In the genomic region with DNA sequence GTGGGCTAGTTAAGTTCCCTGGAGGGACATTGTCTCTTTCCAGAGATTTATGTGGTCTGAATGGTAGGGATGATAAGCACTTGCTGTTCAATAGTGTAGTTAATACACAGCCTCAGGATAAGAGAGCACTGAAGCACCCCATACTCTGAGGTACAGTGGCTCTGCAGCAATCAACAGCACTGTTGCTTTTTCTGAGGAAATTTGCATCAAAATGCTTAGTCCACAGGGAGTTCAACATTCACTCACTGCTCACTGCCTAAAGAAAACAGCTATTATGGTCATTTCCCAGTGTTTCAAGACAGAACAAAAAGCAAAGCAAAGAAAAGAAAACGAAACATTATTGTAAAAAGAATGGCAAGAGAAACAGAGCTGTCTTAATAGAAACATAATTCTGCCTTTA, we compare ENCODE assay signal across 24 cellular contexts.
DNase-seq lines count a peak whose midpoint lies in the region; ATAC-seq, FAIRE-seq and TF ChIP-seq lines count a peak whose summit lies in the region.
"Had no signal": no experiment of that assay in that cellular context is flagged by ENCODE, and none has a peak within 500 bp of the region (broad histone marks: within the 10 kb centered on the region; RNA-seq: fewer than 3 reads in every experiment).

No MANE protein-coding gene starts in this region.

- no peak for FAIRE-seq in astrocyte (lab: Jason Lieb, UNC)

- H3K27ac ChIP-seq in astrocyte (ENCODE audit: low read depth, low read length) (no peak overlapping the region), neural progenitor cell (no peak overlapping the region), gastroesophageal sphincter (no peak overlapping the region)
- H3K27ac ChIP-seq: esophagus squamous epithelium, gastrocnemius medialis, neutrophil, prostate gland, SK-N-MC, tibial artery had no signal

- DNase-seq in NCI-H1417 (lab: John Stamatoyannopoulos, UW) (peak in 2 of 3 experiments; percentile 37 to 79), NCI-H1417 treated with DMSO at 0.1 percent for 48 hours (lab: John Stamatoyannopoulos, UW) (no peak), NCI-H146 (lab: John Stamatoyannopoulos, UW) (peak; percentile 99), astrocyte (ENCODE audit: low read depth) (no peak), neural progenitor cell (ENCODE audit: low spot score) (peak; percentile 48)
- DNase-seq: activated naive CD4-positive, alpha-beta T cell treated with anti-CD3 and anti-CD28 coated beads, Interleukin-2, amount 50 U/mL, for 16 hours; AML-193; anterior cingulate cortex; CD8-positive, alpha-beta T cell; DMS 273 treated with DMSO at 0.1 percent for 48 hours; esophagus squamous epithelium; gastrocnemius medialis; HFFc6; NCI-H2029; NCI-H524; stimulated activated naive CD8-positive, alpha-beta T cell treated with anti-CD3 and anti-CD28 coated beads, Interleukin-15, amount 100 ng/mL, for 72 hours; T-helper 17 cell; tibial artery had no signal

- no peaks in the 10 kb centered on the region for H3K4me1 Mint-ChIP-seq in astrocyte (ENCODE audit: low read depth, unreplicated experiment)
- peaks cover 10% of the 10 kb centered on the region for H3K4me1 Mint-ChIP-seq in neural progenitor cell
- H3K4me1 Mint-ChIP-seq in activated T-helper 17 cell treated with anti-CD3 and anti-CD28 coated beads, Interleukin-2, amount 50 U/mL, for 72 hours: no peaks in the 10 kb centered on the region
- H3K4me1 Mint-ChIP-seq: stimulated activated naive CD8-positive, alpha-beta T cell treated with anti-CD3 and anti-CD28 coated beads, Interleukin-15, amount 100 ng/mL, for 72 hours; T-helper 17 cell had no signal

- H3K27ac Mint-ChIP-seq in astrocyte (ENCODE audit: unreplicated experiment) (no peak overlapping the region), neural progenitor cell (no peak overlapping the region)
- H3K27ac Mint-ChIP-seq in activated T-helper 17 cell treated with anti-CD3 and anti-CD28 coated beads, Interleukin-2, amount 50 U/mL, for 72 hours: no peak overlapping the region
- H3K27ac Mint-ChIP-seq: CD8-positive, alpha-beta T cell; HFFc6; stimulated activated naive CD8-positive, alpha-beta T cell treated with anti-CD3 and anti-CD28 coated beads, Interleukin-15, amount 100 ng/mL, for 72 hours; T-helper 17 cell had no signal

- TF ChIP-seq EP300 in gastroesophageal sphincter (IDR thresholded peaks at IDR 0.05): no peak

- H3K9me3 Mint-ChIP-seq in astrocyte (ENCODE audit: unreplicated experiment): no peaks in the 10 kb centered on the region
- no peaks in the 10 kb centered on the region for H3K9me3 Mint-ChIP-seq in neural progenitor cell
- no peaks in the 10 kb centered on the region for H3K9me3 Mint-ChIP-seq in activated T-helper 17 cell treated with anti-CD3 and anti-CD28 coated beads, Interleukin-2, amount 50 U/mL, for 72 hours
- H3K9me3 Mint-ChIP-seq: CD8-positive, alpha-beta T cell; stimulated activated naive CD8-positive, alpha-beta T cell treated with anti-CD3 and anti-CD28 coated beads, Interleukin-15, amount 100 ng/mL, for 72 hours had no signal

- H2AFZ ChIP-seq in astrocyte (ENCODE audit: low read depth, low read length): peak overlapping the region; percentile 9
- no peak overlapping the region for H2AFZ ChIP-seq in neural progenitor cell (replicated peaks)

- H3F3A ChIP-seq in neural progenitor cell (ENCODE audit: low read depth): peaks cover 19% of the 10 kb centered on the region

- no peak for TF ChIP-seq CTCF in astrocyte (IDR thresholded peaks at IDR 0.05; ENCODE audit: insufficient read depth, low read depth, low read length)
- no peak for TF ChIP-seq CTCF in neural progenitor cell (IDR thresholded peaks at IDR 0.05)
- no peak for TF ChIP-seq CTCF in gastroesophageal sphincter (IDR thresholded peaks at IDR 0.05)

- H3K27me3 ChIP-seq in astrocyte (ENCODE audit: insufficient read depth, low read length): no peaks in the 10 kb centered on the region
- no peaks in the 10 kb centered on the region for H3K27me3 ChIP-seq in neural progenitor cell
- H3K27me3 ChIP-seq in gastroesophageal sphincter: no peaks in the 10 kb centered on the region
- H3K27me3 ChIP-seq: esophagus squamous epithelium, gastrocnemius medialis, neutrophil, tibial artery had no signal

- H3K9ac ChIP-seq in astrocyte (ENCODE audit: low read length) (no peak overlapping the region), neural progenitor cell (no peak overlapping the region)

- 68 to 89% methylated on average over 1 of the region's 1 CpG for whole genome bisulfite sequencing in gastroesophageal sphincter (ENCODE audit: low coverage in 1 of 2), 2 donors

- no peak overlapping the region for H3K4me2 ChIP-seq in astrocyte (ENCODE audit: low read length)
- peak overlapping the region; percentile 13 for H3K4me2 ChIP-seq in neural progenitor cell

- H4K20me1 ChIP-seq in astrocyte (ENCODE audit: insufficient read depth, low read length) (no peaks in the 10 kb centered on the region), neural progenitor cell (ENCODE audit: low read depth) (no peaks in the 10 kb centered on the region)

- ATAC-seq in activated T-helper 17 cell treated with anti-CD3 and anti-CD28 coated beads, Interleukin-2, amount 50 U/mL, for 72 hours (replicated peaks): no peak
- no peak for ATAC-seq in GM21515 (IDR thresholded peaks at IDR 0.05; ENCODE audit: unreplicated experiment)
- no peak for ATAC-seq in gastroesophageal sphincter
- ATAC-seq: CD8-positive, alpha-beta T cell; gastrocnemius medialis; stimulated activated naive CD8-positive, alpha-beta T cell treated with anti-CD3 and anti-CD28 coated beads, Interleukin-15, amount 100 ng/mL, for 72 hours; T-helper 17 cell had no signal

- H3K36me3 ChIP-seq in astrocyte (ENCODE audit: insufficient read depth, low read length): no peaks in the 10 kb centered on the region
- H3K36me3 ChIP-seq in neural progenitor cell: no peaks in the 10 kb centered on the region
- no peaks in the 10 kb centered on the region for H3K36me3 ChIP-seq in gastroesophageal sphincter
- H3K36me3 ChIP-seq: esophagus squamous epithelium, gastrocnemius medialis, neutrophil, prostate gland, tibial artery had no signal

- H3K9me3 ChIP-seq in astrocyte (ENCODE audit: insufficient read depth, low read depth, low read length) (no peaks in the 10 kb centered on the region), neural progenitor cell (ENCODE audit: low read depth) (peaks cover 3% of the 10 kb centered on the region), gastroesophageal sphincter (no peaks in the 10 kb centered on the region)
- H3K9me3 ChIP-seq: esophagus squamous epithelium, gastrocnemius medialis, neutrophil, prostate gland, tibial artery had no signal

- no peak overlapping the region for H3K4me3 ChIP-seq in astrocyte (ENCODE audit: insufficient read depth, low read depth, low read length)
- H3K4me3 ChIP-seq in neural progenitor cell: no peak overlapping the region
- H3K4me3 ChIP-seq in gastroesophageal sphincter: no peak overlapping the region
- H3K4me3 ChIP-seq: esophagus squamous epithelium, gastrocnemius medialis, prostate gland, SK-N-MC, tibial artery had no signal

- no peak for TF ChIP-seq POLR2A in gastroesophageal sphincter (IDR thresholded peaks at IDR 0.05)

- H3K4me1 ChIP-seq in astrocyte (ENCODE audit: insufficient read depth, low read length) (no peaks in the 10 kb centered on the region), neural progenitor cell (peaks cover 12% of the 10 kb centered on the region), gastroesophageal sphincter (no peaks in the 10 kb centered on the region)
- H3K4me1 ChIP-seq: esophagus squamous epithelium, gastrocnemius medialis, prostate gland, tibial artery had no signal

- H3K27me3 Mint-ChIP-seq in astrocyte (ENCODE audit: low read depth, unreplicated experiment): no peaks in the 10 kb centered on the region
- peaks cover 3% of the 10 kb centered on the region for H3K27me3 Mint-ChIP-seq in neural progenitor cell (ENCODE audit: insufficient read depth, low read depth)
- H3K27me3 Mint-ChIP-seq in activated T-helper 17 cell treated with anti-CD3 and anti-CD28 coated beads, Interleukin-2, amount 50 U/mL, for 72 hours: no peaks in the 10 kb centered on the region
- H3K27me3 Mint-ChIP-seq: stimulated activated naive CD8-positive, alpha-beta T cell treated with anti-CD3 and anti-CD28 coated beads, Interleukin-15, amount 100 ng/mL, for 72 hours; T-helper 17 cell had no signal

- H3K4me3 Mint-ChIP-seq in astrocyte (ENCODE audit: unreplicated experiment): no peak overlapping the region
- no peak overlapping the region for H3K4me3 Mint-ChIP-seq in neural progenitor cell
- no peak overlapping the region for H3K4me3 Mint-ChIP-seq in activated T-helper 17 cell treated with anti-CD3 and anti-CD28 coated beads, Interleukin-2, amount 50 U/mL, for 72 hours
- H3K4me3 Mint-ChIP-seq: CD8-positive, alpha-beta T cell; HFFc6; stimulated activated naive CD8-positive, alpha-beta T cell treated with anti-CD3 and anti-CD28 coated beads, Interleukin-15, amount 100 ng/mL, for 72 hours; T-helper 17 cell had no signal

- no peaks in the 10 kb centered on the region for H3K79me2 ChIP-seq in astrocyte (ENCODE audit: insufficient read depth, low read length)
- no peaks in the 10 kb centered on the region for H3K79me2 ChIP-seq in neural progenitor cell (ENCODE audit: low read depth)

- H3K36me3 Mint-ChIP-seq in astrocyte (ENCODE audit: low read depth, unreplicated experiment) (no peaks in the 10 kb centered on the region), neural progenitor cell (no peaks in the 10 kb centered on the region)
- H3K36me3 Mint-ChIP-seq in activated T-helper 17 cell treated with anti-CD3 and anti-CD28 coated beads, Interleukin-2, amount 50 U/mL, for 72 hours (ENCODE audit: low read depth): no peaks in the 10 kb centered on the region
- H3K36me3 Mint-ChIP-seq: CD8-positive, alpha-beta T cell had no signal

Comparison
In these comparisons a context has a peak if more than half of its experiments do, and no peak if none do; other contexts are left out.
1. DNase-seq: peak in NCI-H1417 (2 of 3), NCI-H146 (single experiment) and neural progenitor cell (single experiment); none in NCI-H1417 treated with DMSO at 0.1 percent for 48 hours (single experiment) and astrocyte (single experiment).